In the genomic region with DNA sequence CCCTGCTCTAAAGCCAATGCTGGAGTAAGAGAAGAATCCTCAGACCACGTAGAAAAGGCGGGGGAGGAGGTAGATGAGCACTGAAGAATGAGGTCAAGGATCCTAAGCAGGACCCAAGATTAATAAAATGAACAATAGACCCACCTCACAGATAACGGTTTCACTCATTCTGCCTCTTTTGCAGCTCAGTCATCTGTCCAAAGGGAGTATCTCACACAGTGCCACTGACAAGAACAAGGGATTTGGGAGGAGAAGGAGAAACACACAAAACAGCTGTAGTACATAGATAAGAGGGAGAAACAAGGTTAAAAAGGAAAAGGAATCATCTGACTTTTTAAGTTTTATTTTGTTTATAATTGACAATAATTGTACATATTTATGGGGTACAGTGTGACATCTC, we compare ENCODE assay signal across 1 cellular context.
TF ChIP-seq lines count a peak whose summit lies in the region.

No MANE protein-coding gene starts in this region.

TF ChIP-seq in K562, 482 proteins besides CTCF, POLR2A, EP300 and RAD21 (continued from another document and continues in another):
- TF ChIP-seq PBX2 (CRISPR knock-in tag; IDR thresholded peaks at IDR 0.05; ENCODE audit: low read depth) (no peak), PBX2 (tag; conservative IDR thresholded peaks at IDR 0.05; ENCODE audit: low read depth) (no peak), HMG20B (CRISPR knock-in tag; IDR thresholded peaks at IDR 0.05) (no peak), POLR2B (IDR thresholded peaks at IDR 0.05; ENCODE audit: low read depth, partially characterized antibody) (no peak), KAT7 (CRISPR knock-in tag; IDR thresholded peaks at IDR 0.05; ENCODE audit: borderline replicate concordance) (no peak), NCOA6 (IDR thresholded peaks at IDR 0.05) (no peak), YBX1 (IDR thresholded peaks at IDR 0.05) (no peak), ZNF398 (CRISPR knock-in tag; IDR thresholded peaks at IDR 0.05) (no peak), MYC (IDR thresholded peaks at IDR 0.05; ENCODE audit: low read depth, low read length) (no peak), MYC (CRISPR knock-in tag; IDR thresholded peaks at IDR 0.05; ENCODE audit: borderline replicate concordance, low read depth) (no peak), RB1 (IDR thresholded peaks at IDR 0.05; ENCODE audit: low read depth) (no peak), ARNT (IDR thresholded peaks at IDR 0.05) (peak in 1 of 2 experiments; percentile 54; a peak in 1 of 4 replicates), ZNF280A (IDR thresholded peaks at IDR 0.05; ENCODE audit: low read depth, partially characterized antibody) (no peak), CREM (IDR thresholded peaks at IDR 0.05; ENCODE audit: low read depth) (no peak), PYGO2 (tag; IDR thresholded peaks at IDR 0.05) (no peak), ZFP30 (CRISPR knock-in tag; IDR thresholded peaks at IDR 0.05; ENCODE audit: borderline replicate concordance) (no peak), ZNF75A (CRISPR knock-in tag; IDR thresholded peaks at IDR 0.05) (no peak), GMEB1 (CRISPR knock-in tag; IDR thresholded peaks at IDR 0.05) (no peak), DIDO1 (tag; IDR thresholded peaks at IDR 0.05; ENCODE audit: low read depth) (no peak), NCOA1 (IDR thresholded peaks at IDR 0.05; ENCODE audit: low read depth) (no peak), IRF1 (CRISPR knock-in tag; IDR thresholded peaks at IDR 0.05; ENCODE audit: borderline replicate concordance) (no peak), RBM14 (IDR thresholded peaks at IDR 0.05; ENCODE audit: borderline replicate concordance, insufficient read depth, low read depth, low read length) (no peak), ZNF197 (CRISPR knock-in tag; IDR thresholded peaks at IDR 0.05; ENCODE audit: low read depth) (no peak), GTF2F1 (IDR thresholded peaks at IDR 0.05; ENCODE audit: low read depth, low read length) (no peak), ATF2 (CRISPR knock-in tag; IDR thresholded peaks at IDR 0.05) (no peak), ZZZ3 (IDR thresholded peaks at IDR 0.05) (no peak), ZNF232 (CRISPR knock-in tag; IDR thresholded peaks at IDR 0.05) (no peak), TEAD1 (CRISPR knock-in tag; IDR thresholded peaks at IDR 0.05) (no peak), NRF1 (conservative IDR thresholded peaks at IDR 0.05 in 1 of 2, IDR thresholded peaks at IDR 0.05 in 1 of 2) (no peak), CBX3 (IDR thresholded peaks at IDR 0.05; ENCODE audit: borderline replicate concordance in 1 of 2, low read length in 2 of 2) (no peak), NCOA2 (IDR thresholded peaks at IDR 0.05; ENCODE audit: partially characterized antibody in 2 of 2) (no peak), TRIM28 (IDR thresholded peaks at IDR 0.05) (no peak), SIX5 (IDR thresholded peaks at IDR 0.05; ENCODE audit: borderline replicate concordance in 1 of 2, insufficient read depth in 1 of 2, low read depth in 1 of 2, low read length in 2 of 2) (no peak), BRF1 (IDR thresholded peaks at IDR 0.05; ENCODE audit: borderline replicate concordance, extremely low read depth, insufficient read length) (no peak), HMGN3 (IDR thresholded peaks at IDR 0.05; ENCODE audit: borderline replicate concordance, extremely low read depth, insufficient read length, low read depth, low read length) (no peak), FOXJ3 (CRISPR knock-in tag; IDR thresholded peaks at IDR 0.05) (no peak)
- TF ChIP-seq, protein P1, sequence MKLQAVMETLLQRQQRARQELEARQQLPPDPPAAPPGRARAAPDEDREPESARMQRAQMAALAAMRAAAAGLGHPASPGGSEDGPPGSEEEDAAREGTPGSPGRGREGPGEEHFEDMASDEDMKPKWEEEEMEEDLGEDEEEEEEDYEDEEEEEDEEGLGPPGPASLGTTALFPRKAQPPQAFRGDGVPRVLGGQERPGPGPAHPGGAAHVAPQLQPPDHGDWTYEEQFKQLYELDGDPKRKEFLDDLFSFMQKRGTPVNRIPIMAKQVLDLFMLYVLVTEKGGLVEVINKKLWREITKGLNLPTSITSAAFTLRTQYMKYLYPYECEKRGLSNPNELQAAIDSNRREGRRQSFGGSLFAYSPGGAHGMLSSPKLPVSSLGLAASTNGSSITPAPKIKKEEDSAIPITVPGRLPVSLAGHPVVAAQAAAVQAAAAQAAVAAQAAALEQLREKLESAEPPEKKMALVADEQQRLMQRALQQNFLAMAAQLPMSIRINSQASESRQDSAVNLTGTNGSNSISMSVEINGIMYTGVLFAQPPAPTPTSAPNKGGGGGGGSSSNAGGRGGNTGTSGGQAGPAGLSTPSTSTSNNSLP (IDR thresholded peaks at IDR 0.05; ENCODE audit: borderline replicate concordance, low read depth, low read length) = no peak
- TF ChIP-seq, protein P2, sequence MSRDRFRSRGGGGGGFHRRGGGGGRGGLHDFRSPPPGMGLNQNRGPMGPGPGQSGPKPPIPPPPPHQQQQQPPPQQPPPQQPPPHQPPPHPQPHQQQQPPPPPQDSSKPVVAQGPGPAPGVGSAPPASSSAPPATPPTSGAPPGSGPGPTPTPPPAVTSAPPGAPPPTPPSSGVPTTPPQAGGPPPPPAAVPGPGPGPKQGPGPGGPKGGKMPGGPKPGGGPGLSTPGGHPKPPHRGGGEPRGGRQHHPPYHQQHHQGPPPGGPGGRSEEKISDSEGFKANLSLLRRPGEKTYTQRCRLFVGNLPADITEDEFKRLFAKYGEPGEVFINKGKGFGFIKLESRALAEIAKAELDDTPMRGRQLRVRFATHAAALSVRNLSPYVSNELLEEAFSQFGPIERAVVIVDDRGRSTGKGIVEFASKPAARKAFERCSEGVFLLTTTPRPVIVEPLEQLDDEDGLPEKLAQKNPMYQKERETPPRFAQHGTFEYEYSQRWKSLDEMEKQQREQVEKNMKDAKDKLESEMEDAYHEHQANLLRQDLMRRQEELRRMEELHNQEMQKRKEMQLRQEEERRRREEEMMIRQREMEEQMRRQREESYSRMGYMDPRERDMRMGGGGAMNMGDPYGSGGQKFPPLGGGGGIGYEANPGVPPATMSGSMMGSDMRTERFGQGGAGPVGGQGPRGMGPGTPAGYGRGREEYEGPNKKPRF (IDR thresholded peaks at IDR 0.05; ENCODE audit: low read depth, low read length) = no peak
- TF ChIP-seq, protein P3, sequence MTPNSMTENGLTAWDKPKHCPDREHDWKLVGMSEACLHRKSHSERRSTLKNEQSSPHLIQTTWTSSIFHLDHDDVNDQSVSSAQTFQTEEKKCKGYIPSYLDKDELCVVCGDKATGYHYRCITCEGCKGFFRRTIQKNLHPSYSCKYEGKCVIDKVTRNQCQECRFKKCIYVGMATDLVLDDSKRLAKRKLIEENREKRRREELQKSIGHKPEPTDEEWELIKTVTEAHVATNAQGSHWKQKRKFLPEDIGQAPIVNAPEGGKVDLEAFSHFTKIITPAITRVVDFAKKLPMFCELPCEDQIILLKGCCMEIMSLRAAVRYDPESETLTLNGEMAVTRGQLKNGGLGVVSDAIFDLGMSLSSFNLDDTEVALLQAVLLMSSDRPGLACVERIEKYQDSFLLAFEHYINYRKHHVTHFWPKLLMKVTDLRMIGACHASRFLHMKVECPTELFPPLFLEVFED (CRISPR knock-in tag; conservative IDR thresholded peaks at IDR 0.05) = no peak
- TF ChIP-seq, protein P4, sequence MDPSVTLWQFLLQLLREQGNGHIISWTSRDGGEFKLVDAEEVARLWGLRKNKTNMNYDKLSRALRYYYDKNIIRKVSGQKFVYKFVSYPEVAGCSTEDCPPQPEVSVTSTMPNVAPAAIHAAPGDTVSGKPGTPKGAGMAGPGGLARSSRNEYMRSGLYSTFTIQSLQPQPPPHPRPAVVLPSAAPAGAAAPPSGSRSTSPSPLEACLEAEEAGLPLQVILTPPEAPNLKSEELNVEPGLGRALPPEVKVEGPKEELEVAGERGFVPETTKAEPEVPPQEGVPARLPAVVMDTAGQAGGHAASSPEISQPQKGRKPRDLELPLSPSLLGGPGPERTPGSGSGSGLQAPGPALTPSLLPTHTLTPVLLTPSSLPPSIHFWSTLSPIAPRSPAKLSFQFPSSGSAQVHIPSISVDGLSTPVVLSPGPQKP (CRISPR knock-in tag; IDR thresholded peaks at IDR 0.05) = no peak
- TF ChIP-seq, protein P5, sequence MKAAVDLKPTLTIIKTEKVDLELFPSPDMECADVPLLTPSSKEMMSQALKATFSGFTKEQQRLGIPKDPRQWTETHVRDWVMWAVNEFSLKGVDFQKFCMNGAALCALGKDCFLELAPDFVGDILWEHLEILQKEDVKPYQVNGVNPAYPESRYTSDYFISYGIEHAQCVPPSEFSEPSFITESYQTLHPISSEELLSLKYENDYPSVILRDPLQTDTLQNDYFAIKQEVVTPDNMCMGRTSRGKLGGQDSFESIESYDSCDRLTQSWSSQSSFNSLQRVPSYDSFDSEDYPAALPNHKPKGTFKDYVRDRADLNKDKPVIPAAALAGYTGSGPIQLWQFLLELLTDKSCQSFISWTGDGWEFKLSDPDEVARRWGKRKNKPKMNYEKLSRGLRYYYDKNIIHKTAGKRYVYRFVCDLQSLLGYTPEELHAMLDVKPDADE (conservative IDR thresholded peaks at IDR 0.05; ENCODE audit: control insufficient read depth, low read depth, low read length) = no peak
- TF ChIP-seq, protein P6, sequence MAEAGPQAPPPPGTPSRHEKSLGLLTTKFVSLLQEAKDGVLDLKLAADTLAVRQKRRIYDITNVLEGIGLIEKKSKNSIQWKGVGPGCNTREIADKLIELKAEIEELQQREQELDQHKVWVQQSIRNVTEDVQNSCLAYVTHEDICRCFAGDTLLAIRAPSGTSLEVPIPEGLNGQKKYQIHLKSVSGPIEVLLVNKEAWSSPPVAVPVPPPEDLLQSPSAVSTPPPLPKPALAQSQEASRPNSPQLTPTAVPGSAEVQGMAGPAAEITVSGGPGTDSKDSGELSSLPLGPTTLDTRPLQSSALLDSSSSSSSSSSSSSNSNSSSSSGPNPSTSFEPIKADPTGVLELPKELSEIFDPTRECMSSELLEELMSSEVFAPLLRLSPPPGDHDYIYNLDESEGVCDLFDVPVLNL (CRISPR knock-in tag; IDR thresholded peaks at IDR 0.05; ENCODE audit: low read depth) = no peak
